ENCODE assay signal across 26 cellular contexts in the genomic region with DNA sequence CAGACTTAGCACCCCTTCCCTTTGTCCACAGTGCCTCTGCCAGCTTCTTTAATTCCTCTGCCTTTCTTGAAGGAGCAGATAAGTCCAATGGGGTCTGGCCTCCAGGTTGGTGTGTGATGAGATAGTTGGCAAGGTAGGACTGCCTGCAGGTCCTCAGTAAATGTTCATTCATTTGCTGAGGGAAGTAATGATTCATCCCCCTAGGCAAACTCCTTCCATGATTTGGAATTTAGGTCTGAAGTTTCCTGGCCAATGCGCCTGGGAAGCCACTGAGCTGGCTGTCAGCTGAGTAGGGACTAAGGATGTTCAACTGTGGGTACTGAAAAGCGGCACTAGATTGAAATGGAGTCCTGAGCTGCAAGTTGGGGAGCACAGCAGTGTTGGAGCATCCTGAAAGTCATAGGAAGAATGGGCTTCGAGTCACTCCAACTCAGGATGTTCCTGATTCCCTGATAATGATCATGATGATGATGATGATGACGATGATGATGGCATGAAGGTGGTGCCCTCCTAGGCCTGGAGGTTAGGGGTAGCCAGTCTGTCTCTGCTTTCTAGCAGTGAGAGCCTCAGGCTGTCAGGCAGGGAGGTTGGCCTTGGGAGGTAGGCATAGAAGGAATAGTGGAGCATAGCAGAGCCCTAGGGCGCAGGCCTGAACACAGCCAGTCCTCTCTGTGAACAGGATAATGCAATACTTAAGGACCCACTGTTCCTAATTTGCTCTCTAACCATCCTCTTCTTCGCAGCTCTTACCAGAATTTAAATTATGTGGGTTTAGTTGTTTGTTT. TPM values are rescaled to one million over a fixed set of nuclear protein-coding genes. Genes with fewer than 3 reads are reported as not detected.
A peak's percentile ranks its signal among the peaks of the same experiment; 100 is the strongest.
DNase-seq lines count a peak whose midpoint lies in the region; ATAC-seq and TF ChIP-seq lines count a peak whose summit lies in the region.
"Had no signal": no experiment of that assay in that cellular context is flagged by ENCODE, and none has a peak within 500 bp of the region (broad histone marks: within the 10 kb centered on the region; RNA-seq: fewer than 3 reads in every experiment).

No MANE protein-coding gene starts in this region.

- peak overlapping the region; percentile 22 to 72 for H3K27ac ChIP-seq in right atrium auricular region
- H3K27ac ChIP-seq in neural progenitor cell: no peak overlapping the region
- H3K27ac ChIP-seq: breast epithelium, HL-60, neutrophil, psoas muscle had no signal

- intact Hi-C loops in Right ventricle myocardium superior (cut with DNase I): no loop called here

- TF ChIP-seq CTCF in right atrium auricular region (IDR thresholded peaks at IDR 0.05) (no peak), endothelial cell (IDR thresholded peaks at IDR 0.05; ENCODE audit: unreplicated experiment) (no peak), neural progenitor cell (IDR thresholded peaks at IDR 0.05) (no peak), WTC11 (IDR thresholded peaks at IDR 0.05) (no peak)

- ATAC-seq in Right ventricle myocardium superior (ENCODE audit: poor library complexity) (no peak), GM18858 (IDR thresholded peaks at IDR 0.05; ENCODE audit: unreplicated experiment) (no peak), WTC11 (no peak)
- ATAC-seq in activated CD8-positive, alpha-beta memory T cell treated with anti-CD3 and anti-CD28 coated beads, Interleukin-2, amount 10 ng/mL, durations not matched to agents 7 days and 5 days: no peak
- ATAC-seq: GM12878; psoas muscle; stimulated activated memory B cell treated with anti-CD40 and anti-IgM and Interleukin-4, amounts not matched to agents 10 μg/mL and 1 μg/mL and 100 μg/mL, for 72 hours had no signal

- peaks cover 66% of the 10 kb centered on the region for H3K36me3 Mint-ChIP-seq in endothelial cell (ENCODE audit: low read depth, unreplicated experiment)
- H3K36me3 Mint-ChIP-seq in neural progenitor cell: peaks cover 17% of the 10 kb centered on the region
- H3K36me3 Mint-ChIP-seq in activated CD8-positive, alpha-beta memory T cell treated with anti-CD3 and anti-CD28 coated beads, Interleukin-2, amount 10 ng/mL, durations not matched to agents 7 days and 5 days: no peaks in the 10 kb centered on the region
- no peaks in the 10 kb centered on the region for H3K36me3 Mint-ChIP-seq in WTC11
- H3K36me3 Mint-ChIP-seq: immature natural killer cell; stimulated activated memory B cell treated with anti-CD40 and anti-IgM and Interleukin-4, amounts not matched to agents 10 μg/mL and 1 μg/mL and 100 μg/mL, for 72 hours had no signal

- no peaks in the 10 kb centered on the region for H3K27me3 ChIP-seq in right atrium auricular region
- H3K27me3 ChIP-seq in neural progenitor cell: no peaks in the 10 kb centered on the region
- H3K27me3 ChIP-seq: breast epithelium had no signal

- CTCF ChIA-PET in activated CD8-positive, alpha-beta memory T cell treated with anti-CD3 and anti-CD28 coated beads, Interleukin-2, amount 10 ng/mL, durations not matched to agents 7 days and 5 days (lab: Charles Lee): no interaction called here
- CTCF ChIA-PET in WTC11 (lab: Charles Lee): interaction anchor here (0.6 to 3.3 kb wide), 12 partner anchors 10 to 216 kb away, joined by 3 to 31 read pairs (median 4); no protein-coding TSS in a partner anchor

- POLR2A ChIA-PET in WTC11 (lab: Charles Lee): no interaction called here

- peaks cover 72% of the 10 kb centered on the region for H3K4me1 Mint-ChIP-seq in endothelial cell (ENCODE audit: unreplicated experiment)
- peaks cover 25% of the 10 kb centered on the region for H3K4me1 Mint-ChIP-seq in neural progenitor cell
- no peaks in the 10 kb centered on the region for H3K4me1 Mint-ChIP-seq in activated CD8-positive, alpha-beta memory T cell treated with anti-CD3 and anti-CD28 coated beads, Interleukin-2, amount 10 ng/mL, durations not matched to agents 7 days and 5 days
- peaks cover 42% of the 10 kb centered on the region for H3K4me1 Mint-ChIP-seq in WTC11
- H3K4me1 Mint-ChIP-seq: activated B cell treated with CpG ODN at 0.5 μM for 24 hours; immature natural killer cell; stimulated activated memory B cell treated with anti-CD40 and anti-IgM and Interleukin-4, amounts not matched to agents 10 μg/mL and 1 μg/mL and 100 μg/mL, for 72 hours had no signal

- no peak overlapping the region for H3K9ac ChIP-seq in neural progenitor cell
- H3K9ac ChIP-seq: SK-N-SH had no signal

- peaks cover 73% of the 10 kb centered on the region for H4K20me1 ChIP-seq in neural progenitor cell (ENCODE audit: low read depth)

- H3F3A ChIP-seq in neural progenitor cell (ENCODE audit: low read depth): no peaks in the 10 kb centered on the region

- DNase-seq in right atrium auricular region (ENCODE audit: low spot score) (no peak), Right ventricle myocardium superior (no peak), endothelial cell (ENCODE audit: low spot score) (no peak), neural progenitor cell (ENCODE audit: low spot score) (no peak), HPDE6-E6E7 (ENCODE audit: extremely low spot score) (no peak), WTC11 (ENCODE audit: low spot score) (no peak)
- no peak for DNase-seq in activated CD8-positive, alpha-beta memory T cell treated with anti-CD3 and anti-CD28 coated beads, Interleukin-2, amount 10 ng/mL, durations not matched to agents 7 days and 5 days
- DNase-seq: activated B cell treated with CpG ODN at 0.5 μM for 24 hours; activated CD4-positive, alpha-beta T cell treated with anti-CD3 and anti-CD28 coated beads, Interleukin-2, amount 50 U/mL, for 4 hours; activated effector memory CD4-positive, alpha-beta T cell treated with Interleukin-2 at 50 U/mL for 16 hours; dermis blood vessel endothelial cell; DMS53; immature natural killer cell; NCI-H1417 treated with DMSO at 0.1 percent for 48 hours; NCI-H2171; NCI-H524 treated with DMSO at 0.1 percent for 48 hours; psoas muscle; SK-N-SH; small intestine had no signal

- H3K4me3 ChIP-seq in right atrium auricular region (no peak overlapping the region), neural progenitor cell (no peak overlapping the region)
- H3K4me3 ChIP-seq: breast epithelium, GM12878, psoas muscle had no signal

- no peak overlapping the region for H2AFZ ChIP-seq in neural progenitor cell (replicated peaks)

- H3K27ac Mint-ChIP-seq in endothelial cell (ENCODE audit: unreplicated experiment) (peak overlapping the region; percentile 43), neural progenitor cell (peak overlapping the region; percentile 77), WTC11 (no peak overlapping the region)
- no peak overlapping the region for H3K27ac Mint-ChIP-seq in activated CD8-positive, alpha-beta memory T cell treated with anti-CD3 and anti-CD28 coated beads, Interleukin-2, amount 10 ng/mL, durations not matched to agents 7 days and 5 days
- H3K27ac Mint-ChIP-seq: activated B cell treated with CpG ODN at 0.5 μM for 24 hours; immature natural killer cell; stimulated activated memory B cell treated with anti-CD40 and anti-IgM and Interleukin-4, amounts not matched to agents 10 μg/mL and 1 μg/mL and 100 μg/mL, for 72 hours; T-helper 2 cell treated with Interferon-gamma antibody and Interleukin-4, amounts not matched to agents 5 μg/mL and 100 μg/mL, for 36 hours had no signal

- H3K79me2 ChIP-seq in neural progenitor cell (ENCODE audit: low read depth): peaks cover 41% of the 10 kb centered on the region

- H3K4me1 ChIP-seq in right atrium auricular region (peaks cover 0 to 67% of the 10 kb centered on the region in 2 donors), neural progenitor cell (no peaks in the 10 kb centered on the region)
- H3K4me1 ChIP-seq: breast epithelium had no signal

- H3K4me3 Mint-ChIP-seq in endothelial cell (ENCODE audit: unreplicated experiment): no peak overlapping the region
- no peak overlapping the region for H3K4me3 Mint-ChIP-seq in neural progenitor cell
- H3K4me3 Mint-ChIP-seq in activated CD8-positive, alpha-beta memory T cell treated with anti-CD3 and anti-CD28 coated beads, Interleukin-2, amount 10 ng/mL, durations not matched to agents 7 days and 5 days: no peak overlapping the region
- H3K4me3 Mint-ChIP-seq in WTC11: no peak overlapping the region
- H3K4me3 Mint-ChIP-seq: activated B cell treated with CpG ODN at 0.5 μM for 24 hours; immature natural killer cell; stimulated activated memory B cell treated with anti-CD40 and anti-IgM and Interleukin-4, amounts not matched to agents 10 μg/mL and 1 μg/mL and 100 μg/mL, for 72 hours; T-helper 2 cell treated with Interferon-gamma antibody and Interleukin-4, amounts not matched to agents 5 μg/mL and 100 μg/mL, for 36 hours had no signal

- H3K9me3 Mint-ChIP-seq in endothelial cell (ENCODE audit: unreplicated experiment) (no peaks in the 10 kb centered on the region), neural progenitor cell (no peaks in the 10 kb centered on the region), WTC11 (no peaks in the 10 kb centered on the region)
- no peaks in the 10 kb centered on the region for H3K9me3 Mint-ChIP-seq in activated CD8-positive, alpha-beta memory T cell treated with anti-CD3 and anti-CD28 coated beads, Interleukin-2, amount 10 ng/mL, durations not matched to agents 7 days and 5 days (ENCODE audit: low read depth)
- H3K9me3 Mint-ChIP-seq: activated B cell treated with CpG ODN at 0.5 μM for 24 hours; immature natural killer cell; stimulated activated memory B cell treated with anti-CD40 and anti-IgM and Interleukin-4, amounts not matched to agents 10 μg/mL and 1 μg/mL and 100 μg/mL, for 72 hours; T-helper 2 cell treated with Interferon-gamma antibody and Interleukin-4, amounts not matched to agents 5 μg/mL and 100 μg/mL, for 36 hours had no signal

- no peak overlapping the region for H3K4me2 ChIP-seq in neural progenitor cell
- H3K4me2 ChIP-seq: SK-N-SH had no signal

- H3K27me3 Mint-ChIP-seq in endothelial cell (ENCODE audit: unreplicated experiment) (peaks cover 16% of the 10 kb centered on the region), neural progenitor cell (ENCODE audit: insufficient read depth, low read depth) (peaks cover 10% of the 10 kb centered on the region), WTC11 (ENCODE audit: low read depth) (no peaks in the 10 kb centered on the region)
- H3K27me3 Mint-ChIP-seq in activated CD8-positive, alpha-beta memory T cell treated with anti-CD3 and anti-CD28 coated beads, Interleukin-2, amount 10 ng/mL, durations not matched to agents 7 days and 5 days: peaks cover 2% of the 10 kb centered on the region

- H3K9me3 ChIP-seq in right atrium auricular region (no peaks in the 10 kb centered on the region), neural progenitor cell (ENCODE audit: low read depth) (no peaks in the 10 kb centered on the region)
- H3K9me3 ChIP-seq: breast epithelium, neutrophil, psoas muscle, SK-N-SH had no signal

- H3K36me3 ChIP-seq in right atrium auricular region (no peaks in the 10 kb centered on the region), neural progenitor cell (no peaks in the 10 kb centered on the region)
- H3K36me3 ChIP-seq: breast epithelium, neutrophil had no signal

RNA-seq across cellular contexts. Expression of gene COL4A2, which starts 44.7 kb away (rescaled TPM):
- 100 to 1,000 TPM; 141 to 153 TPM for total RNA-seq in right atrium auricular region
- 91.2 TPM for total RNA-seq in Right ventricle myocardium superior
- 1,556 TPM for total RNA-seq in endothelial cell (ENCODE audit: unreplicated experiment)
- 73.6 and 139 TPM in 2 replicates for total RNA-seq in neural progenitor cell (ENCODE audit: low replicate concordance)
- not detected for total RNA-seq in activated CD8-positive, alpha-beta memory T cell treated with anti-CD3 and anti-CD28 coated beads, Interleukin-2, amount 10 ng/mL, durations not matched to agents 7 days and 5 days
- 102 to 109 TPM (median 106 TPM) in 3 replicates for total RNA-seq in WTC11 (2021)
- total RNA-seq: activated B cell treated with CpG ODN at 0.5 μM for 24 hours had no signal

RNA-seq across cellular contexts. Expression of gene COL4A1, which starts 44.9 kb away (rescaled TPM):
- total RNA-seq in right atrium auricular region: 100 to 1,000 TPM; 140 to 201 TPM
- 107 TPM for total RNA-seq in Right ventricle myocardium superior
- total RNA-seq in endothelial cell (ENCODE audit: unreplicated experiment): 2,720 TPM
- 105 and 120 TPM in 2 replicates for total RNA-seq in neural progenitor cell (ENCODE audit: low replicate concordance)
- not detected for total RNA-seq in activated CD8-positive, alpha-beta memory T cell treated with anti-CD3 and anti-CD28 coated beads, Interleukin-2, amount 10 ng/mL, durations not matched to agents 7 days and 5 days
- 75.0 to 89.6 TPM (median 82.3 TPM) in 3 replicates for total RNA-seq in WTC11 (2021)
- total RNA-seq: activated B cell treated with CpG ODN at 0.5 μM for 24 hours had no signal

Comparison
In these comparisons a context has a peak if more than half of its experiments do, and no peak if none do; other contexts are left out.
1. H3K27ac Mint-ChIP-seq: peak in endothelial cell (single experiment) and neural progenitor cell (single experiment); none in activated CD8-positive, alpha-beta memory T cell treated with anti-CD3 and anti-CD28 coated beads, Interleukin-2, amount 10 ng/mL, durations not matched to agents 7 days and 5 days (single experiment) and WTC11 (single experiment).
2. RNA of gene COL4A2, which starts 44.7 kb away (total RNA-seq): 1,556 TPM in endothelial cell (single experiment), 141 to 153 TPM in right atrium auricular region, 102 to 109 TPM in WTC11, 91.2 TPM in Right ventricle myocardium superior (single experiment) and 73.6 to 139 TPM in neural progenitor cell; not detected in activated CD8-positive, alpha-beta memory T cell treated with anti-CD3 and anti-CD28 coated beads, Interleukin-2, amount 10 ng/mL, durations not matched to agents 7 days and 5 days; every median in the first group is over 10 times any median in the second.
3. RNA of gene COL4A1, which starts 44.9 kb away (total RNA-seq): 2,720 TPM in endothelial cell (single experiment), 140 to 201 TPM in right atrium auricular region, 107 TPM in Right ventricle myocardium superior (single experiment), 105 to 120 TPM in neural progenitor cell and 75.0 to 89.6 TPM in WTC11; not detected in activated CD8-positive, alpha-beta memory T cell treated with anti-CD3 and anti-CD28 coated beads, Interleukin-2, amount 10 ng/mL, durations not matched to agents 7 days and 5 days; every median in the first group is over 10 times any median in the second.